ENCODE assay signal across 1 cellular context in genomic region chr3:9843715-9844438, GRCh38.
A peak's percentile ranks its signal among the peaks of the same experiment; 100 is the strongest.
TF ChIP-seq lines count a peak whose summit lies in the region.

TSS of gene RPUSD3 (minus strand) at chr3:9844008. CDS start at chr3:9843990, 18 bp downstream.

TF ChIP-seq in HepG2, 621 proteins besides CTCF, POLR2A, EP300 and RAD21 (continued from another document and continues in another):
- TF ChIP-seq HDAC1 (CRISPR knock-in tag; IDR thresholded peaks at IDR 0.05) (peak; percentile 62), XRCC5 (optimal IDR thresholded peaks at IDR 0.05; ENCODE audit: low read length) (peak; percentile 55), ZSCAN22 (CRISPR knock-in tag; IDR thresholded peaks at IDR 0.05) (0 out of 2 replicates have a peak, but pooled peaks have one; percentile 45), ZFP1 (CRISPR knock-in tag; IDR thresholded peaks at IDR 0.05) (no peak), SNRNP70 (IDR thresholded peaks at IDR 0.05; ENCODE audit: low read depth, low read length) (no peak), REST (IDR thresholded peaks at IDR 0.05; ENCODE audit: borderline replicate concordance in 1 of 2, low read depth in 1 of 2, low read length in 2 of 2) (no peak), NRL (CRISPR knock-in tag; IDR thresholded peaks at IDR 0.05; ENCODE audit: borderline replicate concordance) (0 out of 2 replicates have a peak, but pooled peaks have one; percentile 17), ARID3A (IDR thresholded peaks at IDR 0.05; ENCODE audit: low read depth, low read length) (no peak), ZNF749 (CRISPR knock-in tag; IDR thresholded peaks at IDR 0.05; ENCODE audit: borderline replicate concordance) (0 out of 2 replicates have a peak, but pooled peaks have one; percentile 54), RXRA (CRISPR knock-in tag; IDR thresholded peaks at IDR 0.05) (peak; percentile 42; the same call in 1 of the 2 replicates), FOXC1 (CRISPR knock-in tag; IDR thresholded peaks at IDR 0.05; ENCODE audit: borderline replicate concordance) (peak; percentile 70; the same call in 1 of the 2 replicates), ZNF7 (CRISPR knock-in tag; IDR thresholded peaks at IDR 0.05) (no peak), ZNF20 (CRISPR knock-in tag; IDR thresholded peaks at IDR 0.05) (peak; percentile 70; the same call in 1 of the 2 replicates), ZNF138 (CRISPR knock-in tag; IDR thresholded peaks at IDR 0.05; ENCODE audit: low read depth) (peak; percentile 69; the same call in 1 of the 2 replicates), ZSCAN12 (CRISPR knock-in tag; IDR thresholded peaks at IDR 0.05) (no peak), HMG20A (CRISPR knock-in tag; IDR thresholded peaks at IDR 0.05; ENCODE audit: borderline replicate concordance) (0 out of 2 replicates have a peak, but pooled peaks have one; percentile 3), ZNF335 (CRISPR knock-in tag; IDR thresholded peaks at IDR 0.05) (peak; percentile 50; the same call in 1 of the 2 replicates), ZNF274 (CRISPR knock-in tag; IDR thresholded peaks at IDR 0.05) (peak; percentile 52; the same call in 1 of the 2 replicates), ZNF317 (CRISPR knock-in tag; IDR thresholded peaks at IDR 0.05) (peak; percentile 70), ZNF280B (CRISPR knock-in tag; IDR thresholded peaks at IDR 0.05; ENCODE audit: borderline replicate concordance) (peak; percentile 62; the same call in 1 of the 2 replicates), TFDP2 (CRISPR knock-in tag; IDR thresholded peaks at IDR 0.05) (peak; percentile 49; the same call in 1 of the 2 replicates), TFDP1 (CRISPR knock-in tag; IDR thresholded peaks at IDR 0.05; ENCODE audit: borderline replicate concordance) (peak; percentile 59; the same call in 1 of the 2 replicates), KDM6A (CRISPR knock-in tag; IDR thresholded peaks at IDR 0.05; ENCODE audit: low read depth) (no peak), ZNF746 (CRISPR knock-in tag; IDR thresholded peaks at IDR 0.05) (no peak), SRF (IDR thresholded peaks at IDR 0.05; ENCODE audit: low read depth, low read length) (0 out of 2 replicates have a peak, but pooled peaks have one; percentile 8), POLR2AphosphoS5 (IDR thresholded peaks at IDR 0.05; ENCODE audit: low read depth, low read length) (peak; percentile 79), KAT7 (CRISPR knock-in tag; IDR thresholded peaks at IDR 0.05; ENCODE audit: borderline replicate concordance) (no peak), CREB1 (IDR thresholded peaks at IDR 0.05) (peak; percentile 34; the same call in 1 of the 2 replicates), CREB1 (CRISPR knock-in tag; IDR thresholded peaks at IDR 0.05) (peak; percentile 32; the same call in 1 of the 2 replicates), CEBPB (IDR thresholded peaks at IDR 0.05; ENCODE audit: borderline replicate concordance, low read depth, low read length) (no peak), NFAT5 (CRISPR knock-in tag; IDR thresholded peaks at IDR 0.05) (no peak), KDM3A (CRISPR knock-in tag; IDR thresholded peaks at IDR 0.05; ENCODE audit: low read depth) (0 out of 2 replicates have a peak, but pooled peaks have one; percentile 55), ZSCAN29 (CRISPR knock-in tag; conservative IDR thresholded peaks at IDR 0.05) (peak; percentile 80; the same call in 1 of the 2 replicates), SKI (IDR thresholded peaks at IDR 0.05; ENCODE audit: partially characterized antibody) (no peak), MXD3 (CRISPR knock-in tag; IDR thresholded peaks at IDR 0.05) (peak; percentile 74; the same call in 1 of the 2 replicates), BCL6 (CRISPR knock-in tag; IDR thresholded peaks at IDR 0.05) (0 out of 2 replicates have a peak, but pooled peaks have one; percentile 14), ZNF776 (CRISPR knock-in tag; IDR thresholded peaks at IDR 0.05) (peak; percentile 30; the same call in 1 of the 2 replicates), MAX (IDR thresholded peaks at IDR 0.05) (peak; percentile 76), PLSCR1 (CRISPR knock-in tag; IDR thresholded peaks at IDR 0.05; ENCODE audit: borderline replicate concordance) (no peak), ZNF614 (CRISPR knock-in tag; IDR thresholded peaks at IDR 0.05; ENCODE audit: borderline replicate concordance) (peak; percentile 60; the same call in 1 of the 2 replicates), RELA (CRISPR knock-in tag; IDR thresholded peaks at IDR 0.05) (0 out of 2 replicates have a peak, but pooled peaks have one; percentile 75), ZNF350 (CRISPR knock-in tag; IDR thresholded peaks at IDR 0.05; ENCODE audit: borderline replicate concordance, low read depth) (peak; percentile 53; the same call in 1 of the 2 replicates), GABPA (IDR thresholded peaks at IDR 0.05; ENCODE audit: low read depth, low read length) (0 out of 2 replicates have a peak, but pooled peaks have one; percentile 30), GABPA (CRISPR knock-in tag; IDR thresholded peaks at IDR 0.05; ENCODE audit: low read depth) (peak; percentile 66), ZNF691 (CRISPR knock-in tag; IDR thresholded peaks at IDR 0.05; ENCODE audit: borderline replicate concordance, low read depth) (0 out of 2 replicates have a peak, but pooled peaks have one; percentile 24), SNAPC2 (CRISPR knock-in tag; IDR thresholded peaks at IDR 0.05) (0 out of 2 replicates have a peak, but pooled peaks have one; percentile 49), JDP2 (CRISPR knock-in tag; IDR thresholded peaks at IDR 0.05; ENCODE audit: borderline replicate concordance) (no peak), TEAD3 (CRISPR knock-in tag; optimal IDR thresholded peaks at IDR 0.05; ENCODE audit: borderline replicate concordance) (peak; percentile 20)
